ENCODE assay signal across 18 cellular contexts in genomic region chr7:107171496-107171895, GRCh38. TPM values are rescaled to one million over a fixed set of nuclear protein-coding genes. Genes with fewer than 3 reads are reported as not detected.
DNase-seq lines count a peak whose midpoint lies in the region; ATAC-seq and TF ChIP-seq lines count a peak whose summit lies in the region.
"Had no signal": no experiment of that assay in that cellular context is flagged by ENCODE, and none has a peak within 500 bp of the region (broad histone marks: within the 10 kb centered on the region; RNA-seq: fewer than 3 reads in every experiment).

No MANE protein-coding gene starts in this region.

- H3K27ac ChIP-seq in CD8-positive, alpha-beta T cell (ENCODE audit: low read depth, low read length): no peak overlapping the region
- no peak overlapping the region for H3K27ac ChIP-seq in Peyer's patch
- H3K27ac ChIP-seq: 22Rv1, epithelial cell of prostate had no signal

- H3K4me1 ChIP-seq in CD8-positive, alpha-beta T cell (ENCODE audit: insufficient read depth, low read length): peaks cover 57% of the 10 kb centered on the region
- H3K4me1 ChIP-seq in adipocyte (ENCODE audit: control insufficient read depth, insufficient read depth, low read length) (peaks cover 35% of the 10 kb centered on the region), Peyer's patch (peaks cover 0 to 48% (median 2%) of the 10 kb centered on the region in 4 donors)

- H3K36me3 ChIP-seq in CD8-positive, alpha-beta T cell (ENCODE audit: insufficient read depth, low read length): no peaks in the 10 kb centered on the region
- H3K36me3 ChIP-seq in adipocyte (ENCODE audit: control insufficient read depth, insufficient read depth, low read length, severe bottlenecking): no peaks in the 10 kb centered on the region
- H3K36me3 ChIP-seq in Peyer's patch: peaks cover 0 to 4% (median 0%) of the 10 kb centered on the region in 3 donors

- H3K27me3 ChIP-seq in CD8-positive, alpha-beta T cell (ENCODE audit: insufficient read depth, low read length): no peaks in the 10 kb centered on the region
- H3K27me3 ChIP-seq in adipocyte (replicated peaks; ENCODE audit: control insufficient read depth, insufficient read depth, low read length) (no peaks in the 10 kb centered on the region), Peyer's patch (no peaks in the 10 kb centered on the region)
- H3K27me3 ChIP-seq: heart left ventricle had no signal

- TF ChIP-seq CTCF in CD8-positive, alpha-beta T cell (IDR thresholded peaks at IDR 0.05): no peak
- TF ChIP-seq CTCF in Peyer's patch (IDR thresholded peaks at IDR 0.05): no peak

- H3K9ac ChIP-seq in adipocyte (ENCODE audit: low read length): no peak overlapping the region

- no peak for DNase-seq in T-helper 2 cell treated with Interferon-gamma antibody and Interleukin-4, amounts not matched to agents 5 μg/mL and 100 μg/mL, for 36 hours (ENCODE audit: low spot score)
- DNase-seq in T-helper 2 cell (no peak), adipocyte (ENCODE audit: low read depth) (no peak), Peyer's patch (no peak)
- DNase-seq in CD8-positive, alpha-beta T cell: no peak
- no peak for DNase-seq in naive thymus-derived CD8-positive, alpha-beta T cell
- DNase-seq: activated CD4-positive, alpha-beta T cell treated with anti-CD3 and anti-CD28 coated beads for 48 hours; heart left ventricle; KG1; kidney glomerular epithelial cell; NCI-H524; retina; RPMI8226; stimulated activated CD4-positive, alpha-beta T cell treated with anti-CD3 and anti-CD28 coated beads, Interleukin-2, amount 100 ng/mL, for 24 hours had no signal

- H3K9me3 ChIP-seq in CD8-positive, alpha-beta T cell (ENCODE audit: low read length): no peaks in the 10 kb centered on the region
- no peaks in the 10 kb centered on the region for H3K9me3 ChIP-seq in adipocyte (ENCODE audit: control insufficient read depth, low read length)
- no peaks in the 10 kb centered on the region for H3K9me3 ChIP-seq in Peyer's patch
- H3K9me3 ChIP-seq: heart left ventricle had no signal

- H3K4me3 ChIP-seq in CD8-positive, alpha-beta T cell (ENCODE audit: low read depth, low read length): no peak overlapping the region
- H3K4me3 ChIP-seq in adipocyte (ENCODE audit: low read length): peak overlapping the region; percentile 35
- no peak overlapping the region for H3K4me3 ChIP-seq in Peyer's patch

- peaks cover 32% of the 10 kb centered on the region for H3K4me1 Mint-ChIP-seq in T-helper 2 cell treated with Interferon-gamma antibody and Interleukin-4, amounts not matched to agents 5 μg/mL and 100 μg/mL, for 36 hours (ENCODE audit: low read depth)
- H3K4me1 Mint-ChIP-seq in CD8-positive, alpha-beta T cell (ENCODE audit: low read depth): peaks cover 60% of the 10 kb centered on the region
- H3K4me1 Mint-ChIP-seq in naive thymus-derived CD8-positive, alpha-beta T cell: peaks cover 21 to 77% (median 61%) of the 10 kb centered on the region in 4 donors

- POLR2A ChIA-PET in CD8-positive, alpha-beta T cell (lab: Charles Lee): interaction anchor here (0.6 to 1.5 kb wide), 4 partner anchors 8 to 330 kb away, joined by 3 to 4 read pairs (median 3); no protein-coding TSS in a partner anchor
- POLR2A ChIA-PET in naive thymus-derived CD8-positive, alpha-beta T cell (lab: Charles Lee): interaction anchor here (0.7 to 1.3 kb wide), 4 partner anchors 11 to 1482 kb away, joined by 3 read pairs; no protein-coding TSS in a partner anchor

- H3K27ac Mint-ChIP-seq in T-helper 2 cell treated with Interferon-gamma antibody and Interleukin-4, amounts not matched to agents 5 μg/mL and 100 μg/mL, for 36 hours: peak overlapping the region; percentile 23
- no peak overlapping the region for H3K27ac Mint-ChIP-seq in CD8-positive, alpha-beta T cell
- H3K27ac Mint-ChIP-seq in naive thymus-derived CD8-positive, alpha-beta T cell: peak overlapping the region in 6 of 10 donors; percentile 8 to 85 (median 42)

- TF ChIP-seq POLR2A in Peyer's patch (IDR thresholded peaks at IDR 0.05): no peak

- CTCF ChIA-PET in CD8-positive, alpha-beta T cell (lab: Charles Lee): interaction anchor here (0.7 to 1.0 kb wide), 2 partner anchors 269 to 379 kb away, joined by 3 to 4 read pairs; no protein-coding TSS in a partner anchor

- intact Hi-C loops in CD8-positive, alpha-beta T cell (cut with DNase I, micrococcal nuclease): loop anchor here in 1 of 2 experiments (5.0 kb wide), 1 partner anchor 721 kb away; the partner anchor contains the start of gene DLD

- peaks cover 5% of the 10 kb centered on the region for H3K36me3 Mint-ChIP-seq in T-helper 2 cell treated with Interferon-gamma antibody and Interleukin-4, amounts not matched to agents 5 μg/mL and 100 μg/mL, for 36 hours (ENCODE audit: low read depth)
- peaks cover 28% of the 10 kb centered on the region for H3K36me3 Mint-ChIP-seq in CD8-positive, alpha-beta T cell
- peaks cover 0 to 25% (median 5%) of the 10 kb centered on the region in 3 donors for H3K36me3 Mint-ChIP-seq in naive thymus-derived CD8-positive, alpha-beta T cell

- no peaks in the 10 kb centered on the region for H3K9me3 Mint-ChIP-seq in T-helper 2 cell treated with Interferon-gamma antibody and Interleukin-4, amounts not matched to agents 5 μg/mL and 100 μg/mL, for 36 hours
- no peaks in the 10 kb centered on the region for H3K9me3 Mint-ChIP-seq in CD8-positive, alpha-beta T cell
- no peaks in the 10 kb centered on the region for H3K9me3 Mint-ChIP-seq in naive thymus-derived CD8-positive, alpha-beta T cell

- no peak for ATAC-seq in CD8-positive, alpha-beta T cell
- no peak for ATAC-seq in naive thymus-derived CD8-positive, alpha-beta T cell
- ATAC-seq in HG03039 (IDR thresholded peaks at IDR 0.05; ENCODE audit: unreplicated experiment): no peak
- no peak for ATAC-seq in HG02610 (IDR thresholded peaks at IDR 0.05; ENCODE audit: unreplicated experiment)
- ATAC-seq: heart left ventricle had no signal

- H3K27me3 Mint-ChIP-seq in T-helper 2 cell treated with Interferon-gamma antibody and Interleukin-4, amounts not matched to agents 5 μg/mL and 100 μg/mL, for 36 hours (ENCODE audit: low read depth): no peaks in the 10 kb centered on the region
- no peaks in the 10 kb centered on the region for H3K27me3 Mint-ChIP-seq in CD8-positive, alpha-beta T cell (ENCODE audit: low read depth)
- H3K27me3 Mint-ChIP-seq in naive thymus-derived CD8-positive, alpha-beta T cell: peaks cover 0 to 6% (median 0%) of the 10 kb centered on the region in 5 donors

- H3K4me3 Mint-ChIP-seq in T-helper 2 cell treated with Interferon-gamma antibody and Interleukin-4, amounts not matched to agents 5 μg/mL and 100 μg/mL, for 36 hours: peak overlapping the region; percentile 12
- H3K4me3 Mint-ChIP-seq in CD8-positive, alpha-beta T cell: peak overlapping the region; percentile 27
- H3K4me3 Mint-ChIP-seq in naive thymus-derived CD8-positive, alpha-beta T cell: peak overlapping the region in 8 of 10 donors; percentile 24 to 65 (median 49)

RNA-seq across cellular contexts. Expression of gene HBP1, which starts 2.7 kb away (rescaled TPM):
- 100 to 1,000 TPM; 233 to 251 TPM for total RNA-seq in CD8-positive, alpha-beta T cell
- 100 to 1,000 TPM; 135 to 136 TPM for total RNA-seq in naive thymus-derived CD8-positive, alpha-beta T cell
- 10 to 100 TPM; 49.6 to 55.6 (median 50.3) TPM for polyA plus RNA-seq in naive thymus-derived CD8-positive, alpha-beta T cell
- total RNA-seq in Peyer's patch: 10 to 100 TPM; 57.6 to 67.7 (median 66.9) TPM
